Comparison of ENCODE assay signal across 12 cellular contexts in genomic region chr4:175419120-175419774, GRCh38.
DNase-seq lines count a peak whose midpoint lies in the region; ATAC-seq and TF ChIP-seq lines count a peak whose summit lies in the region.
"Had no signal": no experiment of that assay in that cellular context is flagged by ENCODE, and none has a peak within 500 bp of the region (broad histone marks: within the 10 kb centered on the region; RNA-seq: fewer than 3 reads in every experiment).

No MANE protein-coding gene starts in this region.

- CTCF ChIA-PET in Caco-2 (lab: Charles Lee): no interaction called here

- peaks cover 19% of the 10 kb centered on the region for H3K9me3 Mint-ChIP-seq in Caco-2 (ENCODE audit: unreplicated experiment)
- peaks cover 31% of the 10 kb centered on the region for H3K9me3 Mint-ChIP-seq in chondrocyte (ENCODE audit: low read depth)
- peaks cover 3% of the 10 kb centered on the region for H3K9me3 Mint-ChIP-seq in activated T-helper 2 cell treated with anti-CD3 and anti-CD28 coated beads, Interferon-gamma antibody, Interleukin-2, Interleukin-4, amounts not matched to agents 10 μg/mL and 5 μg/mL and 100 μg/mL, durations not matched to agents 14 hours and 24 hours and 36 hours

- BruUV-seq in Caco-2 (replicated peaks; lab: Mats Ljungman, UMichigan): no TSS peak

- H3K4me1 Mint-ChIP-seq in Caco-2 (ENCODE audit: low read depth, unreplicated experiment): peaks cover 7% of the 10 kb centered on the region
- peaks cover 74% of the 10 kb centered on the region for H3K4me1 Mint-ChIP-seq in chondrocyte (ENCODE audit: low read depth)
- H3K4me1 Mint-ChIP-seq in activated T-helper 2 cell treated with anti-CD3 and anti-CD28 coated beads, Interferon-gamma antibody, Interleukin-2, Interleukin-4, amounts not matched to agents 10 μg/mL and 5 μg/mL and 100 μg/mL, durations not matched to agents 14 hours and 24 hours and 36 hours (ENCODE audit: low read depth): no peaks in the 10 kb centered on the region

- peak overlapping the region; percentile 76 for H3K27ac Mint-ChIP-seq in Caco-2 (ENCODE audit: unreplicated experiment)
- H3K27ac Mint-ChIP-seq in chondrocyte (ENCODE audit: unreplicated experiment): peak overlapping the region; percentile 99
- H3K27ac Mint-ChIP-seq in activated T-helper 2 cell treated with anti-CD3 and anti-CD28 coated beads, Interferon-gamma antibody, Interleukin-2, Interleukin-4, amounts not matched to agents 10 μg/mL and 5 μg/mL and 100 μg/mL, durations not matched to agents 14 hours and 24 hours and 36 hours: no peak overlapping the region
- H3K27ac Mint-ChIP-seq: activated T-helper 1 cell treated with anti-CD3 and anti-CD28 coated beads, Interleukin-12 subunit alpha, Interleukin-12 subunit beta, Interleukin-2, Interleukin-4 antibody, amounts not matched to agents 30 ng/mL and 10 ng/mL and 1 ng/mL, durations not matched to agents 14 hours and 24 hours and 36 hours had no signal

- no peaks in the 10 kb centered on the region for H3K9me3 ChIP-seq in Caco-2

- POLR2A ChIA-PET in Caco-2 (lab: Charles Lee): no interaction called here

- intact Hi-C loops in Caco-2 (cut with micrococcal nuclease; ENCODE audit: unreplicated experiment) (loop anchor here (1.0 kb wide), 1 partner anchor 24 kb away; no protein-coding TSS in a partner anchor), left colon (cut with DNase I, micrococcal nuclease) (no loop called here)
- intact Hi-C loops in activated T-helper 2 cell treated with anti-CD3 and anti-CD28 coated beads, Interferon-gamma antibody, Interleukin-2, Interleukin-4, amounts not matched to agents 10 μg/mL and 5 μg/mL and 100 μg/mL, durations not matched to agents 14 hours and 24 hours and 36 hours (cut with micrococcal nuclease): no loop called here

- no peaks in the 10 kb centered on the region for H3K36me3 Mint-ChIP-seq in Caco-2 (ENCODE audit: insufficient read depth, unreplicated experiment)
- peaks cover 18% of the 10 kb centered on the region for H3K36me3 Mint-ChIP-seq in chondrocyte (ENCODE audit: low read depth)
- no peaks in the 10 kb centered on the region for H3K36me3 Mint-ChIP-seq in activated T-helper 2 cell treated with anti-CD3 and anti-CD28 coated beads, Interferon-gamma antibody, Interleukin-2, Interleukin-4, amounts not matched to agents 10 μg/mL and 5 μg/mL and 100 μg/mL, durations not matched to agents 14 hours and 24 hours and 36 hours (ENCODE audit: low read depth)

- ATAC-seq in left colon (no peak), esophagus mucosa (no peak)
- ATAC-seq: left lobe of liver, right cardiac atrium had no signal

- no peaks in the 10 kb centered on the region for H3K27me3 Mint-ChIP-seq in Caco-2 (ENCODE audit: insufficient read depth, unreplicated experiment)
- no peaks in the 10 kb centered on the region for H3K27me3 Mint-ChIP-seq in chondrocyte (ENCODE audit: low read depth)
- no peaks in the 10 kb centered on the region for H3K27me3 Mint-ChIP-seq in activated T-helper 2 cell treated with anti-CD3 and anti-CD28 coated beads, Interferon-gamma antibody, Interleukin-2, Interleukin-4, amounts not matched to agents 10 μg/mL and 5 μg/mL and 100 μg/mL, durations not matched to agents 14 hours and 24 hours and 36 hours (ENCODE audit: low read depth)

- no peaks in the 10 kb centered on the region for H3K27me3 ChIP-seq in Caco-2 (replicated peaks; ENCODE audit: control insufficient read depth, insufficient read depth, low read length)

- no peak overlapping the region for H3K4me3 ChIP-seq in Caco-2 (ENCODE audit: low read depth, low read length)

- TF ChIP-seq CTCF in Caco-2 (IDR thresholded peaks at IDR 0.05; ENCODE audit: insufficient read depth in 1 of 2, low read depth in 1 of 2, low read length in 1 of 2, severe bottlenecking in 1 of 2, unreplicated experiment in 1 of 2) (no peak), chondrocyte (IDR thresholded peaks at IDR 0.05) (no peak)

- DNase-seq in Caco-2 (peak in 1 of 2 experiments; percentile 29), NCI-H69 (lab: John Stamatoyannopoulos, UW) (peak; percentile 35), chondrocyte (ENCODE audit: low spot score) (no peak), myocyte (ENCODE audit: low read depth) (peak; percentile 64), left colon (no peak), NCI-H2081 treated with DMSO at 0.1 percent for 48 hours (lab: John Stamatoyannopoulos, UW) (no peak)
- no peak for DNase-seq in activated T-helper 2 cell treated with anti-CD3 and anti-CD28 coated beads, Interferon-gamma antibody, Interleukin-2, Interleukin-4, amounts not matched to agents 10 μg/mL and 5 μg/mL and 100 μg/mL, durations not matched to agents 14 hours and 24 hours and 36 hours (ENCODE audit: low spot score)
- DNase-seq: right cardiac atrium; stimulated activated CD8-positive, alpha-beta memory T cell treated with anti-CD3 and anti-CD28 coated beads, Interleukin-4, amount 100 ng/mL, for 48 hours had no signal

- H3K4me1 ChIP-seq in Caco-2: peaks cover 5% of the 10 kb centered on the region; the same call in 1 of the 2 replicates

- no peak overlapping the region for H3K4me3 Mint-ChIP-seq in Caco-2 (ENCODE audit: unreplicated experiment)
- peak overlapping the region; percentile 28 for H3K4me3 Mint-ChIP-seq in chondrocyte (ENCODE audit: unreplicated experiment)
- no peak overlapping the region for H3K4me3 Mint-ChIP-seq in activated T-helper 2 cell treated with anti-CD3 and anti-CD28 coated beads, Interferon-gamma antibody, Interleukin-2, Interleukin-4, amounts not matched to agents 10 μg/mL and 5 μg/mL and 100 μg/mL, durations not matched to agents 14 hours and 24 hours and 36 hours (ENCODE audit: low read depth)
- H3K4me3 Mint-ChIP-seq: activated T-helper 1 cell treated with anti-CD3 and anti-CD28 coated beads, Interleukin-12 subunit alpha, Interleukin-12 subunit beta, Interleukin-2, Interleukin-4 antibody, amounts not matched to agents 30 ng/mL and 10 ng/mL and 1 ng/mL, durations not matched to agents 14 hours and 24 hours and 36 hours had no signal

- H3K36me3 ChIP-seq in Caco-2 (ENCODE audit: control insufficient read depth, insufficient read depth, low read length): no peaks in the 10 kb centered on the region

Comparison
In these comparisons a context has a peak if more than half of its experiments do, and no peak if none do; other contexts are left out.
1. DNase-seq: peak in NCI-H69 (single experiment) and myocyte (single experiment); none in chondrocyte (single experiment), left colon (0 of 2), NCI-H2081 treated with DMSO at 0.1 percent for 48 hours (single experiment) and activated T-helper 2 cell treated with anti-CD3 and anti-CD28 coated beads, Interferon-gamma antibody, Interleukin-2, Interleukin-4, amounts not matched to agents 10 μg/mL and 5 μg/mL and 100 μg/mL, durations not matched to agents 14 hours and 24 hours and 36 hours (single experiment).